ENCODE assay signal across 8 cellular contexts in the genomic region with DNA sequence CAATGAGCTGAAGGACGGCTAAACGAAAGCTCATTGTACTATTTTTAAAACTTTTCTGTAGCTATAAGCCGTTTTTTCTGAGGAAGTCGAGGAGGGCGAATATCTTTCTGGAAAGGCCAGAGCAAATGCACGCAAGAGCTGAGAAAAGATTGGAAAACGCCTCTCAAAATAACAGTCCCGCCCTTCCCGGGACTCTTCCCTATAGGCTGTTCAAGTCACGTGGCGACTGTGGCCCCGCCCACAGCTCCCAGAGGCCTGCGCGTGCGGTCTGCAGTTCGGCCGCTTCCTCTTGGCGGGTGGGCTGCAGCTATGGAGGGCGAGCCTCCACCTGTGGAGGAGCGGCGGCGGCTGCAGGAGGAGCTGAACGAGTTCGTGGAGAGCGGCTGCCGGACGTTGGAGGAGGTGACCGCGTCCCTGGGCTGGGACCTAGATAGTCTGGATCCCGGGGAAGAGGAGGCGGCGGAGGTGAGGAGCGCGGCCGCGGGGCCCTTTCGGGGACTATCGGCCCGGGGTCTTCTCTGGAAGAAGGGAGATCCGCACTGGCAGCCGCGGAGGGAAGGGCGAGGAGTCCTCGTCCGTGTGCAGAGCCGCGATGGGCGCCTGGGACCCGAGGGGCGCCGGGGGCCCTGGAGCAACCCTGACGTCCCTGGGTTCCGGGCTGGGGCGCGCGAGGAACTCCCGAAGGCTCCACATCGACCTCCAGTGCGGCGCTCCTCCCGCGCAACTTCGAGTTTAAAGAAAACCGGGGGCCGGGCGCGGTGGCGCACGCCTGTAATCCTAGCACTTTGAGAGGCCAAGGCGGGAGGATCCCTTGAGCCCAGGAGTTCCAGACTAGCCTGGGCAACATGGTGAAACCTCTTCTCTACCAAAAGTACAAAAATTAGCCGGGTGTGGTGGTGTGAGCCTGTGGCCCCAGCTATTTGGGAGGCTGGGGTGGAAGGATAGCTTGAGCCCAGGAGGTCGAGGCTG. TPM values are rescaled to one million over a fixed set of nuclear protein-coding genes. Genes with fewer than 3 reads are reported as not detected.
DNase-seq lines count a peak whose midpoint lies in the region; ATAC-seq and TF ChIP-seq lines count a peak whose summit lies in the region.

A gene with protein sequence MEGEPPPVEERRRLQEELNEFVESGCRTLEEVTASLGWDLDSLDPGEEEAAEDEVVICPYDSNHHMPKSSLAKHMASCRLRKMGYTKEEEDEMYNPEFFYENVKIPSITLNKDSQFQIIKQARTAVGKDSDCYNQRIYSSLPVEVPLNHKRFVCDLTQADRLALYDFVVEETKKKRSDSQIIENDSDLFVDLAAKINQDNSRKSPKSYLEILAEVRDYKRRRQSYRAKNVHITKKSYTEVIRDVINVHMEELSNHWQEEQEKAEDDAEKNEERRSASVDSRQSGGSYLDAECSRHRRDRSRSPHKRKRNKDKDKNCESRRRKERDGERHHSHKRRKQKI (plus strand): TSS at position 250 of the 969 bp plus-strand sequence. CDS start 60 bp downstream, at position 310.

- intact Hi-C loops in PC-9 (cut with micrococcal nuclease; ENCODE audit: unreplicated experiment) = loop anchor here (5.0 kb wide), 1 partner anchor 48 kb away; the partner anchor contains the start of gene DSP

- peaks cover 18% of the 10 kb centered on the region; the same call in 1 of the 2 replicates for H3K4me1 ChIP-seq in PC-9 (replicated peaks; ENCODE audit: insufficient read depth)
- H3K4me1 ChIP-seq in muscle layer of colon (ENCODE audit: insufficient read depth, low read length) = peaks cover 21% of the 10 kb centered on the region

- BruUV-seq in PC-9 (replicated peaks; lab: Mats Ljungman, UMichigan) = no TSS peak

- CTCF ChIA-PET in PC-9 (lab: Charles Lee) = interaction anchor here (0.5 to 0.6 kb wide), 2 partner anchors 306 to 443 kb away, joined by 3 to 5 read pairs; no protein-coding TSS in a partner anchor

- peaks cover 33% of the 10 kb centered on the region for H3K79me2 ChIP-seq in PC-9 (ENCODE audit: low read depth)

- H3K9ac ChIP-seq in muscle layer of colon (ENCODE audit: low read length) = peak within 1 kb of the TSS; percentile 41

- no peaks in the 10 kb centered on the region for H3K9me2 ChIP-seq in PC-9 (ENCODE audit: insufficient read depth)

- DNase-seq in DMS153 (lab: John Stamatoyannopoulos, UW) (peak; percentile 61), PC-9 (peak; percentile 78 to 93)
- DNase-seq in Jurkat, Clone E6-1 (ENCODE audit: low read depth, low spot score) = peak; percentile 87
- peak; percentile 92 for DNase-seq in activated T-cell treated with anti-CD3 and anti-CD28 coated beads, Interleukin-2, amount 50 U/mL, for 1 hour
- peak; percentile 87 for DNase-seq in stimulated activated CD8-positive, alpha-beta memory T cell treated with anti-CD3 and anti-CD28 coated beads, Interleukin-7, amount 100 ng/mL, for 24 hours (ENCODE audit: low read depth)

- H3K36me3 ChIP-seq in PC-9 (ENCODE audit: low read depth) (no peaks in the 10 kb centered on the region), muscle layer of colon (ENCODE audit: insufficient read depth, low read length) (peaks cover 3% of the 10 kb centered on the region)

- H2AFZ ChIP-seq in PC-9 = peak within 1 kb of the TSS; percentile 89

- peak within 1 kb of the TSS; percentile 83 for H3K4me2 ChIP-seq in PC-9

- H4K20me1 ChIP-seq in PC-9 (ENCODE audit: insufficient read depth) = peaks cover 15% of the 10 kb centered on the region

- peak within 1 kb of the TSS; percentile 75 for H3K4me3 ChIP-seq in Jurkat, Clone E6-1 (ENCODE audit: low read length)
- peak within 1 kb of the TSS; percentile 93 for H3K4me3 ChIP-seq in PC-9
- peak within 1 kb of the TSS; percentile 69 to 87 for H3K4me3 ChIP-seq in muscle layer of colon (ENCODE audit: low read depth in 1 of 2, low read length in 2 of 2)

- no peaks in the 10 kb centered on the region; the same call in 1 of the 2 replicates for H3F3A ChIP-seq in PC-9 (ENCODE audit: insufficient read depth, low read depth)

- POLR2A ChIA-PET in PC-9 (lab: Charles Lee; ENCODE audit: unreplicated experiment) = interaction anchor here (0.6 to 1.0 kb wide), 5 partner anchors 43 to 912 kb away, joined by 3 to 18 read pairs (median 6); partner anchors contain the start of gene EEF1E1

- H3K27ac ChIP-seq in PC-9 (no peak within 1 kb of the TSS), muscle layer of colon (ENCODE audit: low read depth, low read length) (peak within 1 kb of the TSS; percentile 66)

- no peaks in the 10 kb centered on the region for H3K9me3 ChIP-seq in PC-9 (ENCODE audit: insufficient read depth, low read depth)
- no peaks in the 10 kb centered on the region for H3K9me3 ChIP-seq in muscle layer of colon (ENCODE audit: low read length)

- TF ChIP-seq CTCF in PC-9 (conservative IDR thresholded peaks at IDR 0.05) = no peak

- ATAC-seq in GM21619 (IDR thresholded peaks at IDR 0.05; ENCODE audit: unreplicated experiment) = peak; percentile 99
- ATAC-seq in esophagus mucosa = peak; percentile 83

- H3K27me3 ChIP-seq in PC-9 (ENCODE audit: insufficient read depth, low read depth) (no peaks in the 10 kb centered on the region), muscle layer of colon (ENCODE audit: control insufficient read depth in 1 of 2, insufficient read depth in 2 of 2, low read length in 2 of 2) (no peaks in the 10 kb centered on the region)

RNA-seq across cellular contexts. Expression of the gene that starts here (rescaled TPM):
- 25.3 TPM for polyA plus RNA-seq in Jurkat, Clone E6-1 (2012; ENCODE audit: insufficient read depth, insufficient read length)
- total RNA-seq in PC-9 (2021) = 18.6 and 21.7 TPM in 2 replicates
- 6.4 TPM for total RNA-seq in esophagus mucosa
